ENCODE assay signal across 28 cellular contexts in the genomic region with DNA sequence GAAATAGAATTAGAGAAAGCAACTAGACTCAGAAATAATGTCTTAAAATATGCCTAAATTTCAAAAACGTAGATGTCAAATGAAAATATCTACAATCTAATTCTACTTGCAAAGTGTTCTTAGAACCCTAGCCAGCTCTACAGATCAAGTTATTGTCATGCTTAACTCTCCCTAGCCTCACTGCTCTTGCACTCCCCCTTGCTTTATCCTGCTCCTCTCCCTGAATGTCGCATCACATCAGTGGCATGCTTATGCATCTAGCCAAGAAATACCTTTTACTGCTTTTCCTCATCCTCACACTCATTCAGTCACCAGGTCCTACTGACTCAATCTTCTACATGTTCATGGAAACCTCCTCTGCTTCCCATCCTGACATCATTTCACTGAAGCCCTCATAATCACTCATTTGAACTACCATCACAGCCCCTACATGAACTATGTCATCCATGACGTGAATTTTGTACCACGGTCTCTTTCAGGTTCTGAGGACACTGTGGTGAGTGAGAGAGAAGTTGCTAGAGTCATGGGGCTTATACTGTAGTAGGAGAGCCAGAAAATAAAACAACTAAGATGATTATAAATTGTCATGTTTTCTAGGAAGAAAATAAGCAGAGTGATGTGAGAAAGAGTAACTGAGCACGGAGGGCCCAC.
"Had no signal": no experiment of that assay in that cellular context is flagged by ENCODE, and none has a peak within 500 bp of the region (broad histone marks: within the 10 kb centered on the region; RNA-seq: fewer than 3 reads in every experiment).

No MANE protein-coding gene starts in this region.

- H3K4me1 ChIP-seq: colonic mucosa, lower lobe of right lung, prostate gland, right atrium auricular region, sigmoid colon, testis, tibial artery had no signal

- H3K4me3 Mint-ChIP-seq: dendritic cell treated with granulocyte-macrophage colony-stimulating factor and Interleukin-4, amounts not matched to agents 40 ng/mL and 50 ng/mL, for 4 days; immature natural killer cell; naive thymus-derived CD8-positive, alpha-beta T cell; nephron progenitor cell; stimulated activated memory B cell treated with anti-CD40 and anti-IgM and Interleukin-4, amounts not matched to agents 10 μg/mL and 1 μg/mL and 100 μg/mL, for 72 hours; type B pancreatic cell had no signal

- H3K27me3 ChIP-seq: colonic mucosa, esophagus muscularis mucosa, heart right ventricle, right atrium auricular region, sigmoid colon, testis, tibial artery had no signal

- DNase-seq: colonic mucosa; effector CD8-positive, alpha-beta T cell; foreskin melanocyte; glutamatergic neuron; heart right ventricle; hippocampal formation; immature natural killer cell; islet precursor cell; kidney glomerular epithelial cell; left colon; left ventricle myocardium inferior; lower lobe of right lung; naive thymus-derived CD8-positive, alpha-beta T cell; nephron progenitor cell; nucleus accumbens; sigmoid colon; stimulated activated CD4-positive, alpha-beta T cell treated with anti-CD3 and anti-CD28 coated beads, Interleukin-2, amount 100 ng/mL, for 24 hours; stimulated activated CD4-positive, alpha-beta T cell treated with anti-CD3 and anti-CD28 coated beads, Interleukin-4, amount 100 ng/mL, for 24 hours; stimulated activated naive CD8-positive, alpha-beta T cell treated with anti-CD3 and anti-CD28 coated beads, Interleukin-15, Interleukin-2, amounts not matched to agents 100 U/mL and 50 U/mL, for 24 hours; substantia nigra; testis; tibial artery had no signal

- H3K4me3 ChIP-seq: colonic mucosa, esophagus muscularis mucosa, heart right ventricle, left ventricle myocardium inferior, lower lobe of right lung, prostate gland, right atrium auricular region, sigmoid colon, testis, tibial artery had no signal

- H3K27ac Mint-ChIP-seq: dendritic cell treated with granulocyte-macrophage colony-stimulating factor and Interleukin-4, amounts not matched to agents 40 ng/mL and 50 ng/mL, for 4 days; immature natural killer cell; naive thymus-derived CD8-positive, alpha-beta T cell; nephron progenitor cell; stimulated activated memory B cell treated with anti-CD40 and anti-IgM and Interleukin-4, amounts not matched to agents 10 μg/mL and 1 μg/mL and 100 μg/mL, for 72 hours; type B pancreatic cell had no signal

- H3K27ac ChIP-seq: colonic mucosa, esophagus muscularis mucosa, heart right ventricle, left ventricle myocardium inferior, lower lobe of right lung, prostate gland, right atrium auricular region, sigmoid colon, testis, tibial artery had no signal

- H3K36me3 Mint-ChIP-seq: stimulated activated memory B cell treated with anti-CD40 and anti-IgM and Interleukin-4, amounts not matched to agents 10 μg/mL and 1 μg/mL and 100 μg/mL, for 72 hours; type B pancreatic cell had no signal

- ATAC-seq: heart right ventricle; left colon; lower lobe of right lung; naive thymus-derived CD8-positive, alpha-beta T cell; stimulated activated memory B cell treated with anti-CD40 and anti-IgM and Interleukin-4, amounts not matched to agents 10 μg/mL and 1 μg/mL and 100 μg/mL, for 72 hours; stimulated activated naive CD8-positive, alpha-beta T cell treated with anti-CD3 and anti-CD28 coated beads, Interleukin-15, Interleukin-2, amounts not matched to agents 100 U/mL and 50 U/mL, for 24 hours had no signal

- H3K9me3 Mint-ChIP-seq: dendritic cell treated with granulocyte-macrophage colony-stimulating factor and Interleukin-4, amounts not matched to agents 40 ng/mL and 50 ng/mL, for 4 days; immature natural killer cell; naive thymus-derived CD8-positive, alpha-beta T cell; nephron progenitor cell; stimulated activated memory B cell treated with anti-CD40 and anti-IgM and Interleukin-4, amounts not matched to agents 10 μg/mL and 1 μg/mL and 100 μg/mL, for 72 hours; type B pancreatic cell had no signal

- H3K36me3 ChIP-seq: colonic mucosa, esophagus muscularis mucosa, heart right ventricle, left ventricle myocardium inferior, lower lobe of right lung, prostate gland, right atrium auricular region, sigmoid colon, tibial artery had no signal

- H3K27me3 Mint-ChIP-seq: naive thymus-derived CD8-positive, alpha-beta T cell; stimulated activated memory B cell treated with anti-CD40 and anti-IgM and Interleukin-4, amounts not matched to agents 10 μg/mL and 1 μg/mL and 100 μg/mL, for 72 hours had no signal

- H3K9me3 ChIP-seq: colonic mucosa, esophagus muscularis mucosa, heart right ventricle, left ventricle myocardium inferior, lower lobe of right lung, prostate gland, right atrium auricular region, sigmoid colon, testis, tibial artery had no signal

- H3K4me1 Mint-ChIP-seq: nephron progenitor cell; stimulated activated memory B cell treated with anti-CD40 and anti-IgM and Interleukin-4, amounts not matched to agents 10 μg/mL and 1 μg/mL and 100 μg/mL, for 72 hours had no signal
